21 cellular contexts compared by ENCODE assay signal in the genomic region with DNA sequence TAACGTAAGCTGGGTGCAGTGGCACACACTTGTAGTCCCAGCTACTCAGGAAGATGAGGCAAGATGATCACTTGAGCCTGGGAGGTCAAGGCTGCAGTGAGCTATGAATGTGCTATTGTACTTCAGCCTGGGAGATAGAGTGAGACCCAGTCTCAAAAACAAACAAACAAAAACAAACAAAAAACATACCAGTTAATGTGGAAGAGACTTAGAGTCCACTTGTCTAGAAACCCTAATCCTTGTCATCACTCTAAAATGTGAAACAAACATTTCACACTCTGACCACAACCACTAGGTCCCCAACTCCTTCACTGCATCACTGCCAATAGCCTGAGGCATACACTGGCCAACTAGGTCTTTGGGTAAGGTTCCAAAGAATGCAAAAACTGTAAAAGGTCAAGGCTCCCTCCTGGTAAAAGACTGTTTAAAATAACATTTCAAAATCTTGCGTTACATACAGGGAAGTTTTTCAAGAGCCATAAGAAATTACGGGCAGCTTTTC. TPM values are rescaled to one million over a fixed set of nuclear protein-coding genes. Genes with fewer than 3 reads are reported as not detected.
DNase-seq lines count a peak whose midpoint lies in the region; TF ChIP-seq lines count a peak whose summit lies in the region.
"Had no signal": no experiment of that assay in that cellular context is flagged by ENCODE, and none has a peak within 500 bp of the region (broad histone marks: within the 10 kb centered on the region; RNA-seq: fewer than 3 reads in every experiment).

No MANE protein-coding gene starts in this region.

- peaks cover 20% of the 10 kb centered on the region for H3K4me1 ChIP-seq in HEK293 (ENCODE audit: control insufficient read depth, insufficient read depth, low read length)
- peaks cover 19% of the 10 kb centered on the region for H3K4me1 ChIP-seq in adipocyte (ENCODE audit: control insufficient read depth, insufficient read depth, low read length)
- no peaks in the 10 kb centered on the region for H3K4me1 ChIP-seq in Peyer's patch
- H3K4me1 ChIP-seq: uterus had no signal

- H3K36me3 Mint-ChIP-seq in progenitor cell of endocrine pancreas (ENCODE audit: insufficient read depth), result peaks cover 1% of the 10 kb centered on the region
- H3K36me3 Mint-ChIP-seq: activated CD4-positive, alpha-beta memory T cell treated with anti-CD3 and anti-CD28 coated beads for 36 hours; activated naive CD8-positive, alpha-beta T cell treated with anti-CD3 and anti-CD28 coated beads for 36 hours had no signal

- H3K36me3 ChIP-seq in HEK293 (ENCODE audit: control insufficient read depth in 2 of 2, insufficient read depth in 1 of 2, low read length in 2 of 2) (no peaks in the 10 kb centered on the region; a peak in 1 of 3 replicates), adipocyte (ENCODE audit: control insufficient read depth, insufficient read depth, low read length, severe bottlenecking) (no peaks in the 10 kb centered on the region), Peyer's patch (no peaks in the 10 kb centered on the region)
- H3K36me3 ChIP-seq: uterus had no signal

- TF ChIP-seq CTCF in HEK293 (tag by site-specific recombination; IDR thresholded peaks at IDR 0.05) (no peak), Peyer's patch (IDR thresholded peaks at IDR 0.05) (no peak), progenitor cell of endocrine pancreas (IDR thresholded peaks at IDR 0.05; ENCODE audit: unreplicated experiment) (no peak)

- peak; percentile 18 for DNase-seq in AG08396 (ENCODE audit: low spot score)
- DNase-seq in adipocyte (ENCODE audit: low read depth), result peak; percentile 52
- peak; percentile 29 for DNase-seq in foreskin melanocyte
- DNase-seq in NOMO-1 treated with DMSO at 0.1 percent for 48 hours (lab: John Stamatoyannopoulos, UW; ENCODE audit: unreplicated experiment), result no peak
- no peak for DNase-seq in Peyer's patch
- no peak for DNase-seq in progenitor cell of endocrine pancreas (ENCODE audit: low spot score, unreplicated experiment)
- DNase-seq in ecto neural progenitor cell (ENCODE audit: low spot score), result no peak
- DNase-seq: activated CD4-positive, alpha-beta memory T cell treated with anti-CD3 and anti-CD28 coated beads for 36 hours; activated naive CD8-positive, alpha-beta T cell treated with anti-CD3 and anti-CD28 coated beads for 36 hours; activated T-cell treated with anti-CD3 and anti-CD28 coated beads, Interleukin-2, amount 50 U/mL, for 48 hours; caudate nucleus; MM.1S; NCI-H1930; NCI-H524 treated with DMSO at 0.1 percent for 48 hours; nephron progenitor cell; retina; uterus had no signal

- H3K27ac ChIP-seq in HEK293 (ENCODE audit: extremely low read depth, low read depth, low read length), result no peak overlapping the region
- no peak overlapping the region for H3K27ac ChIP-seq in Peyer's patch
- H3K27ac ChIP-seq: uterus had no signal

- CTCF ChIA-PET in HEK293 (lab: Yijun Ruan, JAX), result interaction anchor here (0.6 to 2.6 kb wide), 7 partner anchors 11 to 918 kb away, joined by 3 to 24 read pairs (median 4); no protein-coding TSS in a partner anchor

- H3K27me3 Mint-ChIP-seq in progenitor cell of endocrine pancreas, result peaks cover 28% of the 10 kb centered on the region

- peaks cover 1% of the 10 kb centered on the region for H3K9me3 Mint-ChIP-seq in progenitor cell of endocrine pancreas (ENCODE audit: low read depth)

- H3K27me3 ChIP-seq in adipocyte (replicated peaks; ENCODE audit: control insufficient read depth, insufficient read depth, low read length) (peaks cover 17% of the 10 kb centered on the region), Peyer's patch (no peaks in the 10 kb centered on the region)
- H3K27me3 ChIP-seq: uterus had no signal

- no peaks in the 10 kb centered on the region; the same call in 1 of the 2 replicates for H3K9me3 ChIP-seq in HEK293 (ENCODE audit: control insufficient read depth, insufficient read depth, low read depth, low read length)
- peaks cover 6% of the 10 kb centered on the region for H3K9me3 ChIP-seq in adipocyte (ENCODE audit: control insufficient read depth, low read length)
- H3K9me3 ChIP-seq in Peyer's patch, result no peaks in the 10 kb centered on the region
- H3K9me3 ChIP-seq: uterus had no signal

- H3K4me3 ChIP-seq in HEK293 (ENCODE audit: low read depth, low read length) (no peak overlapping the region), adipocyte (ENCODE audit: low read length) (no peak overlapping the region), Peyer's patch (no peak overlapping the region)
- H3K4me3 ChIP-seq: uterus had no signal

- no peak overlapping the region for H3K4me3 Mint-ChIP-seq in progenitor cell of endocrine pancreas (ENCODE audit: low read depth)
- H3K4me3 Mint-ChIP-seq: activated CD4-positive, alpha-beta memory T cell treated with anti-CD3 and anti-CD28 coated beads for 36 hours; activated naive CD8-positive, alpha-beta T cell treated with anti-CD3 and anti-CD28 coated beads for 36 hours; endodermal cell; nephron progenitor cell had no signal

- no peak for TF ChIP-seq POLR2A in Peyer's patch (IDR thresholded peaks at IDR 0.05)

- POLR2A ChIA-PET in HEK293 (lab: Yijun Ruan, JAX), result interaction anchor here (1.0 to 1.3 kb wide), 7 partner anchors 8 to 185 kb away, joined by 3 to 5 read pairs (median 4); partner anchors contain the start of gene RAB4B

- no peak overlapping the region for H3K27ac Mint-ChIP-seq in progenitor cell of endocrine pancreas
- H3K27ac Mint-ChIP-seq: activated CD4-positive, alpha-beta memory T cell treated with anti-CD3 and anti-CD28 coated beads for 36 hours; activated naive CD8-positive, alpha-beta T cell treated with anti-CD3 and anti-CD28 coated beads for 36 hours; endodermal cell; nephron progenitor cell had no signal

- no peaks in the 10 kb centered on the region for H3K4me1 Mint-ChIP-seq in progenitor cell of endocrine pancreas (ENCODE audit: low read depth)
- H3K4me1 Mint-ChIP-seq: activated naive CD8-positive, alpha-beta T cell treated with anti-CD3 and anti-CD28 coated beads for 36 hours; endodermal cell; nephron progenitor cell had no signal

- no peak overlapping the region for H3K9ac ChIP-seq in adipocyte (ENCODE audit: low read length)

TF ChIP-seq in HEK293, 187 proteins besides CTCF, POLR2A, EP300 and RAD21 (continues in another document):
- TF ChIP-seq SP3 (tag by site-specific recombination; IDR thresholded peaks at IDR 0.05) (0 out of 2 replicates have a peak, but pooled peaks have one; percentile 8), GLIS1 (tag by site-specific recombination; IDR thresholded peaks at IDR 0.05) (peak; percentile 45), SP7 (tag by site-specific recombination; IDR thresholded peaks at IDR 0.05) (peak; percentile 42; the same call in 1 of the 2 replicates), ZNF558 (tag by site-specific recombination; IDR thresholded peaks at IDR 0.05) (no peak), PRDM4 (tag by site-specific recombination; IDR thresholded peaks at IDR 0.05) (peak; percentile 72), ZBTB48 (tag by site-specific recombination; IDR thresholded peaks at IDR 0.05) (peak; percentile 62)
- TF ChIP-seq, protein P1, sequence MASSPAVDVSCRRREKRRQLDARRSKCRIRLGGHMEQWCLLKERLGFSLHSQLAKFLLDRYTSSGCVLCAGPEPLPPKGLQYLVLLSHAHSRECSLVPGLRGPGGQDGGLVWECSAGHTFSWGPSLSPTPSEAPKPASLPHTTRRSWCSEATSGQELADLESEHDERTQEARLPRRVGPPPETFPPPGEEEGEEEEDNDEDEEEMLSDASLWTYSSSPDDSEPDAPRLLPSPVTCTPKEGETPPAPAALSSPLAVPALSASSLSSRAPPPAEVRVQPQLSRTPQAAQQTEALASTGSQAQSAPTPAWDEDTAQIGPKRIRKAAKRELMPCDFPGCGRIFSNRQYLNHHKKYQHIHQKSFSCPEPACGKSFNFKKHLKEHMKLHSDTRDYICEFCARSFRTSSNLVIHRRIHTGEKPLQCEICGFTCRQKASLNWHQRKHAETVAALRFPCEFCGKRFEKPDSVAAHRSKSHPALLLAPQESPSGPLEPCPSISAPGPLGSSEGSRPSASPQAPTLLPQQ (tag by site-specific recombination; IDR thresholded peaks at IDR 0.05), result peak; percentile 52
- TF ChIP-seq, protein P2, sequence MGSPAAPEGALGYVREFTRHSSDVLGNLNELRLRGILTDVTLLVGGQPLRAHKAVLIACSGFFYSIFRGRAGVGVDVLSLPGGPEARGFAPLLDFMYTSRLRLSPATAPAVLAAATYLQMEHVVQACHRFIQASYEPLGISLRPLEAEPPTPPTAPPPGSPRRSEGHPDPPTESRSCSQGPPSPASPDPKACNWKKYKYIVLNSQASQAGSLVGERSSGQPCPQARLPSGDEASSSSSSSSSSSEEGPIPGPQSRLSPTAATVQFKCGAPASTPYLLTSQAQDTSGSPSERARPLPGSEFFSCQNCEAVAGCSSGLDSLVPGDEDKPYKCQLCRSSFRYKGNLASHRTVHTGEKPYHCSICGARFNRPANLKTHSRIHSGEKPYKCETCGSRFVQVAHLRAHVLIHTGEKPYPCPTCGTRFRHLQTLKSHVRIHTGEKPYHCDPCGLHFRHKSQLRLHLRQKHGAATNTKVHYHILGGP (tag by site-specific recombination; IDR thresholded peaks at IDR 0.05), result peak; percentile 65; the same call in 1 of the 2 replicates

RNA-seq across cellular contexts. Expression of gene CYP2B6, which starts 28.6 kb away (rescaled TPM):
- total RNA-seq in Peyer's patch, result 10 to 100 TPM in 3 of 4 donors, 1 to 10 TPM in 1; 5.8 to 58.8 (median 25.0) TPM
- 2.0 and 3.0 TPM in 2 replicates for total RNA-seq in progenitor cell of endocrine pancreas
- total RNA-seq: activated CD4-positive, alpha-beta memory T cell treated with anti-CD3 and anti-CD28 coated beads for 36 hours; activated naive CD8-positive, alpha-beta T cell treated with anti-CD3 and anti-CD28 coated beads for 36 hours; HT1080; lung microvascular endothelial cell; uterus had no signal

Comparison
In these comparisons a context has a peak if more than half of its experiments do, and no peak if none do; other contexts are left out.
1. DNase-seq: peak in AG08396 (single experiment), adipocyte (single experiment) and foreskin melanocyte (single experiment); none in NOMO-1 treated with DMSO at 0.1 percent for 48 hours (single experiment), Peyer's patch (0 of 3), progenitor cell of endocrine pancreas (single experiment) and ecto neural progenitor cell (single experiment).